In the genomic region with DNA sequence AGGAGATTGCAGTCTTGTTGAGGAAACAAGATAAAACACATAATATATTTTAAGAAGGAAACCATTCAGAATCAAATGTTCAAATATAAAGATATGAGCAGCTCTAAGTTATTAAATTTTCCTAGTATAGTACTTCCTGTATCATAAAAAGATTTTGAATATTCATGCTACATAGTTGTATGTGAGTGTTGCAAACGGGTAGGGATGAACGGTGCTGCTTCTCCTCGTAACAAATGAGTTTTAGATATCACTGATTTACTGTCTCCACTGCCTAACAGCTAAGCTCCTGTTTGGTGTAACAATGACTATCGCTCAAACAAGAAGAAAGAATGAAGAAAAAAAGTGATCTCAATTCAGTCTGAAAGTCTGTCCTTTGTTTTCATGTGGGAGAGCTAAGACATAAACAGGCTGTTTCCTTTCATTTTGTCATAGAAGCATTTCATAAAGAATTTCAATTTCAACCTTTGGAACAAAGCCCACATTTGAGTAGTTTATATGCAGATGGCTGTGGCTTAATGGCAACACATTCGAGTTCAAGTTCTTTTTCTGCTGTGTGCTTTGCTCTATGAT, we compare ENCODE assay signal across 15 cellular contexts. TPM values are rescaled to one million over a fixed set of nuclear protein-coding genes. Genes with fewer than 3 reads are reported as not detected.
DNase-seq lines count a peak whose midpoint lies in the region; ATAC-seq, FAIRE-seq and TF ChIP-seq lines count a peak whose summit lies in the region.
"Had no signal": no experiment of that assay in that cellular context is flagged by ENCODE, and none has a peak within 500 bp of the region (broad histone marks: within the 10 kb centered on the region; RNA-seq: fewer than 3 reads in every experiment).

No MANE protein-coding gene starts in this region.

- peaks cover 48% of the 10 kb centered on the region for H3K4me1 Mint-ChIP-seq in activated CD4-positive, alpha-beta T cell treated with anti-CD3 and anti-CD28 coated beads for 36 hours
- H3K4me1 Mint-ChIP-seq in activated naive CD8-positive, alpha-beta T cell treated with anti-CD3 and anti-CD28 coated beads for 36 hours, result peaks cover 40% of the 10 kb centered on the region
- peaks cover 56% of the 10 kb centered on the region for H3K4me1 Mint-ChIP-seq in stimulated activated naive CD8-positive, alpha-beta T cell treated with anti-CD3 and anti-CD28 coated beads, Interleukin-15, amount 100 ng/mL, for 72 hours

- H3K36me3 ChIP-seq in Peyer's patch, result peaks cover 0 to 6% (median 0%) of the 10 kb centered on the region in 3 donors

- H3K27me3 ChIP-seq in Peyer's patch, result no peaks in the 10 kb centered on the region

- intact Hi-C loops in activated CD4-positive, alpha-beta T cell treated with anti-CD3 and anti-CD28 coated beads for 36 hours (cut with DNase I, micrococcal nuclease), result no loop called here

- no peaks in the 10 kb centered on the region for H3K27me3 Mint-ChIP-seq in activated CD4-positive, alpha-beta T cell treated with anti-CD3 and anti-CD28 coated beads for 36 hours
- no peaks in the 10 kb centered on the region for H3K27me3 Mint-ChIP-seq in activated naive CD8-positive, alpha-beta T cell treated with anti-CD3 and anti-CD28 coated beads for 36 hours
- no peaks in the 10 kb centered on the region for H3K27me3 Mint-ChIP-seq in stimulated activated naive CD8-positive, alpha-beta T cell treated with anti-CD3 and anti-CD28 coated beads, Interleukin-15, amount 100 ng/mL, for 72 hours
- H3K27me3 Mint-ChIP-seq: memory B cell had no signal

- peak overlapping the region; percentile 81 for H3K27ac Mint-ChIP-seq in activated CD4-positive, alpha-beta T cell treated with anti-CD3 and anti-CD28 coated beads for 36 hours
- H3K27ac Mint-ChIP-seq in activated naive CD8-positive, alpha-beta T cell treated with anti-CD3 and anti-CD28 coated beads for 36 hours, result peak overlapping the region; percentile 43
- H3K27ac Mint-ChIP-seq in stimulated activated naive CD8-positive, alpha-beta T cell treated with anti-CD3 and anti-CD28 coated beads, Interleukin-15, amount 100 ng/mL, for 72 hours, result peak overlapping the region; percentile 49 to 72
- H3K27ac Mint-ChIP-seq: WTC11 had no signal

- no peak for FAIRE-seq in GM19239 (lab: Jason Lieb, UNC)
- FAIRE-seq: G401.6, H1, K562 had no signal

- CTCF ChIA-PET in activated CD4-positive, alpha-beta T cell treated with anti-CD3 and anti-CD28 coated beads for 36 hours (lab: Charles Lee), result interaction anchor here (0.7 to 12.0 kb wide), 4 partner anchors 11 to 35 kb away, joined by 3 to 92 read pairs (median 4); no protein-coding TSS in a partner anchor

- TF ChIP-seq POLR2A in Peyer's patch (IDR thresholded peaks at IDR 0.05), result no peak

- H3K4me1 ChIP-seq in Peyer's patch, result no peaks in the 10 kb centered on the region

- peaks cover 0 to 6% (median 0%) of the 10 kb centered on the region in 4 donors for H3K9me3 ChIP-seq in Peyer's patch

- no peak overlapping the region for H3K4me3 ChIP-seq in Peyer's patch
- H3K4me3 ChIP-seq: K562 had no signal

- peak overlapping the region; percentile 56 for H3K4me3 Mint-ChIP-seq in activated CD4-positive, alpha-beta T cell treated with anti-CD3 and anti-CD28 coated beads for 36 hours
- peak overlapping the region; percentile 51 for H3K4me3 Mint-ChIP-seq in activated naive CD8-positive, alpha-beta T cell treated with anti-CD3 and anti-CD28 coated beads for 36 hours
- peak overlapping the region in 1 of 2 donors; percentile 49 for H3K4me3 Mint-ChIP-seq in stimulated activated naive CD8-positive, alpha-beta T cell treated with anti-CD3 and anti-CD28 coated beads, Interleukin-15, amount 100 ng/mL, for 72 hours
- H3K4me3 Mint-ChIP-seq: memory B cell, WTC11 had no signal

- no peak for TF ChIP-seq CTCF in Peyer's patch (IDR thresholded peaks at IDR 0.05)

- peaks cover 21% of the 10 kb centered on the region for H3K9me3 Mint-ChIP-seq in activated CD4-positive, alpha-beta T cell treated with anti-CD3 and anti-CD28 coated beads for 36 hours (ENCODE audit: low read depth)
- peaks cover 20% of the 10 kb centered on the region for H3K9me3 Mint-ChIP-seq in activated naive CD8-positive, alpha-beta T cell treated with anti-CD3 and anti-CD28 coated beads for 36 hours
- H3K9me3 Mint-ChIP-seq in stimulated activated naive CD8-positive, alpha-beta T cell treated with anti-CD3 and anti-CD28 coated beads, Interleukin-15, amount 100 ng/mL, for 72 hours, result peaks cover 20 to 21% of the 10 kb centered on the region in 2 donors

- no peak for DNase-seq in activated CD4-positive, alpha-beta T cell treated with anti-CD3 and anti-CD28 coated beads for 36 hours
- no peak for DNase-seq in activated CD4-positive, alpha-beta T cell treated with anti-CD3 and anti-CD28 coated beads for 1 hour
- DNase-seq in activated naive CD8-positive, alpha-beta T cell treated with anti-CD3 and anti-CD28 coated beads for 36 hours, result no peak
- DNase-seq in inferior parietal cortex (ENCODE audit: extremely low spot score) (peak; percentile 22), GM19239 (ENCODE audit: insufficient read length, low spot score) (no peak), D341Med (ENCODE audit: low spot score) (no peak), Peyer's patch (no peak)
- DNase-seq in stimulated activated naive CD8-positive, alpha-beta T cell treated with anti-CD3 and anti-CD28 coated beads, Interleukin-15, amount 100 ng/mL, for 72 hours, result no peak
- DNase-seq: NCI-H2081, RPMI8226 had no signal

- H3K27ac ChIP-seq in Peyer's patch, result peak overlapping the region in 1 of 4 donors; percentile 41

- H3K36me3 Mint-ChIP-seq in activated CD4-positive, alpha-beta T cell treated with anti-CD3 and anti-CD28 coated beads for 36 hours (ENCODE audit: low read depth), result peaks cover 46% of the 10 kb centered on the region
- H3K36me3 Mint-ChIP-seq in activated naive CD8-positive, alpha-beta T cell treated with anti-CD3 and anti-CD28 coated beads for 36 hours, result peaks cover 53% of the 10 kb centered on the region

- peak; percentile 65 for ATAC-seq in activated CD4-positive, alpha-beta T cell treated with anti-CD3 and anti-CD28 coated beads for 36 hours
- ATAC-seq in stimulated activated naive CD8-positive, alpha-beta T cell treated with anti-CD3 and anti-CD28 coated beads, Interleukin-15, amount 100 ng/mL, for 72 hours, result no peak
- ATAC-seq: K562 had no signal

- POLR2A ChIA-PET in activated CD4-positive, alpha-beta T cell treated with anti-CD3 and anti-CD28 coated beads for 36 hours (lab: Charles Lee), result no interaction called here

RNA-seq across cellular contexts. Expression of a gene that starts 26.1 kb away (rescaled TPM):
- total RNA-seq in activated CD4-positive, alpha-beta T cell treated with anti-CD3 and anti-CD28 coated beads for 36 hours, result 100 to 1,000 TPM; 232 to 254 TPM
- 100 to 1,000 TPM; 235 to 243 TPM for total RNA-seq in activated naive CD8-positive, alpha-beta T cell treated with anti-CD3 and anti-CD28 coated beads for 36 hours
- total RNA-seq in Peyer's patch, result 10 to 100 TPM; 15.7 to 48.3 (median 36.1) TPM

Comparison
In these comparisons a context has a peak if more than half of its experiments do, and no peak if none do; other contexts are left out.
1. RNA of a gene that starts 26.1 kb away (total RNA-seq): 232 to 254 TPM in activated CD4-positive, alpha-beta T cell treated with anti-CD3 and anti-CD28 coated beads for 36 hours and 235 to 243 TPM in activated naive CD8-positive, alpha-beta T cell treated with anti-CD3 and anti-CD28 coated beads for 36 hours; 15.7 to 48.3 TPM in Peyer's patch; every median in the first group is over 4 times any median in the second.
2. Peak in every context shown above with its lines, with median percentiles within 50 percentile points of each other: H3K27ac Mint-ChIP-seq.